Comparison of ENCODE assay signal across 1 cellular context in genomic region chr6:140281236-140281635, GRCh38.
TF ChIP-seq lines count a peak whose summit lies in the region.

No MANE protein-coding gene starts in this region.

TF ChIP-seq in IMR-90, 13 proteins besides CTCF, POLR2A, EP300 and RAD21 (continued from another document):
- TF ChIP-seq MAZ (IDR thresholded peaks at IDR 0.05; ENCODE audit: borderline replicate concordance, low read depth, low read length) (no peak), SMC3 (IDR thresholded peaks at IDR 0.05; ENCODE audit: low read depth, low read length) (no peak), MAFK (IDR thresholded peaks at IDR 0.05; ENCODE audit: low read depth, low read length) (no peak), NFE2L2 (IDR thresholded peaks at IDR 0.05; ENCODE audit: low read depth, low read length) (no peak), CEBPB (IDR thresholded peaks at IDR 0.05; ENCODE audit: low read depth, low read length) (no peak), ELK1 (IDR thresholded peaks at IDR 0.05; ENCODE audit: borderline replicate concordance, low read depth, low read length) (no peak)
